Comparison of ENCODE assay signal across 25 cellular contexts in the genomic region with DNA sequence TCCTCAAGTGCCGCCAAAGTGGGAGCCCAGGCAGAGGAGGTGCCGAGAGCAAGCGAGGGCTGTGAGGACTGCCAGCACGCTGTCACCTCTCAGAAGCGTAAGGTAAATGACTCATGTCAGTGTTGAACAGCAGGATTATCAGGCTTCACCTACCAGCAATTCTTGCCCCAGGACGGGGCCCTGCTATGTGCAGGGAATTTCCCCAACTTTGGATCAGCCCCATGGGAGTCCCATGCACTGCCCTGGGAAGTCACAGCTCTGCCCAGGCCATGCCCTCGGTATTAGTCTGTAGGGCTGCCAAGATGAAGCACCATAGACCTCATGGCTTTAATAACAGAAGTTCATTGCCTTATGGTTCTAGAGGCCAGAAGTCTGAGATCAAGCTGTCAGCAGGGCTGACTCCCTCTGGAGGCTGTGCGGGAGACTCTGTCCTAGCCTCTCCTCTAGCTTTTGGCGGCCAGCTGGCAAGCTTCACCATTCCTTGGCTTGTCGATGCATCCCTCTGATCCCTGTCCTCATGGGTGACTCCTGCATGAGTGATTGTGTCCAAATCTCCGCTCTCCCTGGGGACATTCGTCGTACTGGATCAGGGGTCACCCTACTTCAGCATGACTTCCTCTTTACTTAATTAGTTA. TPM values are rescaled to one million over a fixed set of nuclear protein-coding genes. Genes with fewer than 3 reads are reported as not detected.
DNase-seq lines count a peak whose midpoint lies in the region; ATAC-seq, FAIRE-seq and TF ChIP-seq lines count a peak whose summit lies in the region.
"Had no signal": no experiment of that assay in that cellular context is flagged by ENCODE, and none has a peak within 500 bp of the region (broad histone marks: within the 10 kb centered on the region; RNA-seq: fewer than 3 reads in every experiment).

No MANE protein-coding gene starts in this region.

- BruUV-seq in HepG2 (replicated peaks; lab: Mats Ljungman, UMichigan), result no TSS peak

- WGBS in right lobe of liver (ENCODE audit: insufficient coverage, low coverage, low lambda C conversion rate, missing lambda C conversion rate), result 61% methylated on average over 6 of the region's 13 CpGs
- WGBS in HepG2 (ENCODE audit: low lambda C conversion rate), result 91% methylated on average over 11 of the region's 13 CpGs
- WGBS in smooth muscle cell (ENCODE audit: low lambda C conversion rate), result 83% methylated on average over 13 of the region's 13 CpGs

- H3F3A ChIP-seq in smooth muscle cell (ENCODE audit: low read depth), result peaks cover 3% of the 10 kb centered on the region

- H3K4me3 ChIP-seq in right lobe of liver (no peak overlapping the region), HepG2 (replicated peaks in 1 of 3; ENCODE audit: insufficient read depth in 1 of 3, low read depth in 2 of 3, low read length in 3 of 3) (no peak overlapping the region), smooth muscle cell (no peak overlapping the region)
- H3K4me3 ChIP-seq: adrenal gland, esophagus muscularis mucosa, neural progenitor cell, prostate gland, SJCRH30, tibial artery had no signal

- FAIRE-seq in HepG2 (lab: Jason Lieb, UNC), result no peak

- TF ChIP-seq CTCF in right lobe of liver (IDR thresholded peaks at IDR 0.05) (no peak), HepG2 (CRISPR knock-in tag; IDR thresholded peaks at IDR 0.05) (no peak), smooth muscle cell (IDR thresholded peaks at IDR 0.05; ENCODE audit: borderline replicate concordance, insufficient read depth, poor library complexity, severe bottlenecking) (no peak)

- peak in 3 of 4 donors; percentile 15 to 49 (median 36) for ATAC-seq in right lobe of liver
- no peak for ATAC-seq in HepG2
- peak; percentile 97 for ATAC-seq in esophagus mucosa
- ATAC-seq in HG02610 (IDR thresholded peaks at IDR 0.05; ENCODE audit: unreplicated experiment), result no peak

- H3K27ac ChIP-seq in right lobe of liver (peak overlapping the region in 2 of 3 donors; percentile 0 to 75), HepG2 (ENCODE audit: extremely low read length, insufficient read depth, low read length) (no peak overlapping the region), smooth muscle cell (ENCODE audit: low read depth) (peak overlapping the region; percentile 82)
- H3K27ac ChIP-seq: esophagus muscularis mucosa, neural progenitor cell, prostate gland, tibial artery had no signal

- DNase-seq in right lobe of liver (peak in 1 of 3 donors; percentile 48), HepG2 (ENCODE audit: low spot score) (no peak), RPMI7951 (ENCODE audit: low read depth) (peak; percentile 42), smooth muscle cell (lab: John Stamatoyannopoulos, UW; ENCODE audit: unreplicated experiment) (no peak), NCI-H1417 (lab: John Stamatoyannopoulos, UW) (no peak), GOT3 (lab: John Stamatoyannopoulos, UW) (no peak)
- DNase-seq: activated B cell treated with CpG ODN at 0.5 μM for 24 hours; activated CD4-positive, alpha-beta memory T cell treated with anti-CD3 and anti-CD28 coated beads for 36 hours; activated T-cell treated with anti-CD3 and anti-CD28 coated beads, Interleukin-2, amount 50 U/mL, for 1 hour; adrenal gland; caudate nucleus; DMS79; NCI-H1436 treated with DMSO at 0.1 percent for 48 hours; NCI-H2171 treated with DMSO at 0.1 percent for 48 hours; NCI-H69; SJCRH30; stimulated activated CD4-positive, alpha-beta T cell treated with anti-CD3 and anti-CD28 coated beads, Interleukin-4, amount 100 ng/mL, for 1 hour; tibial artery had no signal

- H3K36me3 ChIP-seq in right lobe of liver (no peaks in the 10 kb centered on the region), HepG2 (replicated peaks in 1 of 2; ENCODE audit: control insufficient read depth in 1 of 2, insufficient read depth in 2 of 2, low read length in 2 of 2) (no peaks in the 10 kb centered on the region), smooth muscle cell (ENCODE audit: low read depth) (no peaks in the 10 kb centered on the region)
- H3K36me3 ChIP-seq: adrenal gland, esophagus muscularis mucosa, neural progenitor cell, prostate gland, SJCRH30, tibial artery had no signal

- no peak for TF ChIP-seq EP300 in HepG2 (IDR thresholded peaks at IDR 0.05; ENCODE audit: low read depth in 2 of 2, low read length in 2 of 2)
- TF ChIP-seq EP300 in HepG2 (CRISPR knock-in tag; IDR thresholded peaks at IDR 0.05; ENCODE audit: borderline replicate concordance), result no peak

- H3K27me3 ChIP-seq in right lobe of liver, result no peaks in the 10 kb centered on the region
- H3K27me3 ChIP-seq in HepG2 (ENCODE audit: control insufficient read depth in 1 of 2, insufficient read depth in 2 of 2, low read length in 2 of 2), result no peaks in the 10 kb centered on the region
- H3K27me3 ChIP-seq in smooth muscle cell (ENCODE audit: low read depth), result no peaks in the 10 kb centered on the region
- H3K27me3 ChIP-seq: neural progenitor cell, SJCRH30 had no signal

- H3K4me1 ChIP-seq in right lobe of liver (peaks cover 0 to 45% (median 11%) of the 10 kb centered on the region in 4 donors), HepG2 (ENCODE audit: insufficient read depth, low read length) (peaks cover 19% of the 10 kb centered on the region), smooth muscle cell (ENCODE audit: low read depth) (no peaks in the 10 kb centered on the region)
- H3K4me1 ChIP-seq: prostate gland, tibial artery had no signal

- POLR2A ChIA-PET in HepG2 (lab: Yijun Ruan, JAX), result no interaction called here

- CTCF ChIA-PET in HepG2 (lab: Yijun Ruan, JAX; ENCODE audit: low intra/inter-chr PET ratio, low total read pairs), result interaction anchor here (1.2 kb wide), 1 partner anchor 572 kb away, joined by 3 read pairs; no protein-coding TSS in a partner anchor

- H3K9me3 ChIP-seq in right lobe of liver (no peaks in the 10 kb centered on the region), HepG2 (ENCODE audit: low read length) (no peaks in the 10 kb centered on the region), smooth muscle cell (replicated peaks; ENCODE audit: low read depth) (no peaks in the 10 kb centered on the region)
- H3K9me3 ChIP-seq: adrenal gland, esophagus muscularis mucosa, prostate gland, SJCRH30, tibial artery had no signal

- intact Hi-C loops in right lobe of liver (cut with DNase I) (no loop called here), HepG2 (cut with micrococcal nuclease; ENCODE audit: unreplicated experiment) (no loop called here)

- H3K79me2 ChIP-seq in HepG2 (ENCODE audit: insufficient read depth, low read length), result no peaks in the 10 kb centered on the region
- no peaks in the 10 kb centered on the region for H3K79me2 ChIP-seq in smooth muscle cell (ENCODE audit: low read depth)

- H4K20me1 ChIP-seq in HepG2 (ENCODE audit: insufficient read depth, low read length) (no peaks in the 10 kb centered on the region), smooth muscle cell (ENCODE audit: low read depth) (no peaks in the 10 kb centered on the region)

- no peak for TF ChIP-seq POLR2A in right lobe of liver (IDR thresholded peaks at IDR 0.05)
- no peak for TF ChIP-seq POLR2A in HepG2 (IDR thresholded peaks at IDR 0.05; ENCODE audit: insufficient read depth in 1 of 2, low read depth in 2 of 2, low read length in 2 of 2)

- in situ Hi-C loops in HepG2 (cut with HindIII; ENCODE audit: extremely low pct_ligation_motif_present, low pct_unique_long_range_greater_than_20kb), result loop anchor here (10.0 kb wide), 2 partner anchors 282 to 572 kb away; no protein-coding TSS in a partner anchor

- TF ChIP-seq RAD21 in HepG2 (CRISPR knock-in tag; IDR thresholded peaks at IDR 0.05), result no peak

- no peak overlapping the region for H3K9ac ChIP-seq in HepG2 (ENCODE audit: insufficient read depth, low read depth, low read length)
- no peak overlapping the region for H3K9ac ChIP-seq in smooth muscle cell (ENCODE audit: low read depth)
- H3K9ac ChIP-seq: neural progenitor cell had no signal

- no peak overlapping the region for H2AFZ ChIP-seq in HepG2 (ENCODE audit: low read length)
- H2AFZ ChIP-seq in smooth muscle cell (ENCODE audit: low read depth), result no peak overlapping the region
- H2AFZ ChIP-seq: neural progenitor cell had no signal

- H3K4me2 ChIP-seq in HepG2 (ENCODE audit: low read depth, low read length) (no peak overlapping the region), smooth muscle cell (no peak overlapping the region)
- H3K4me2 ChIP-seq: neural progenitor cell had no signal

RNA-seq across cellular contexts. Expression of a gene that starts 55.9 kb away (rescaled TPM):
- total RNA-seq in right lobe of liver (10 to 100 TPM; 23.9 to 99.5 (median 48.6) TPM), HepG2 (2016; rRNA removed; fragmentation: Illumina TruSeq; extraction: Trizol) (not detected in 2 replicates), esophagus mucosa (not detected), smooth muscle cell (not detected in 2 replicates)
- not detected in 2 replicates for total RNA-seq in HepG2 (2016; cell fraction: cytosol; rRNA removed; fragmentation: Illumina TruSeq; extraction: Trizol; ENCODE audit: low read depth)
- total RNA-seq in HepG2 (2016; cell fraction: insoluble cytoplasmic fraction; rRNA removed; fragmentation: Illumina TruSeq; extraction: Trizol), result 0.13 TPM in 1 of 2 replicates, not detected in the other
- total RNA-seq in HepG2 (2016; cell fraction: membrane; rRNA removed; fragmentation: Illumina TruSeq; extraction: Trizol), result not detected in 2 replicates
- not detected in 2 replicates for total RNA-seq in HepG2 (2016; cell fraction: nucleus; rRNA removed; fragmentation: Illumina TruSeq; extraction: Trizol)
- polyA plus RNA-seq in HepG2 (2011; rRNA removed) (0.08 and 0.12 TPM in 2 replicates), smooth muscle cell (not detected in 2 replicates)
- 0.24 TPM in 1 of 2 replicates, not detected in the other for polyA plus RNA-seq in HepG2 (2011; cell fraction: cytosol; rRNA removed)
- polyA plus RNA-seq in HepG2 (2011; cell fraction: nucleus; rRNA removed), result not detected in 2 replicates
- 0.52 TPM in 1 of 2 replicates, not detected in the other for polyA plus RNA-seq in HepG2 (2012)
- not detected in 2 replicates for polyA plus RNA-seq in HepG2 (2016; cell fraction: cytosol; fragmentation: Illumina TruSeq; extraction: Trizol; ENCODE audit: low read depth)
- polyA plus RNA-seq in HepG2 (2016; cell fraction: insoluble cytoplasmic fraction; fragmentation: Illumina TruSeq; extraction: Trizol; ENCODE audit: low read depth), result not detected in 2 replicates
- polyA plus RNA-seq in HepG2 (2016; cell fraction: membrane; fragmentation: Illumina TruSeq; extraction: Trizol; ENCODE audit: low read depth), result not detected in 2 replicates
- not detected in 2 replicates for polyA plus RNA-seq in HepG2 (2016; cell fraction: nucleus; fragmentation: Illumina TruSeq; extraction: Trizol; ENCODE audit: insufficient read depth, low read depth)
- polyA minus RNA-seq in HepG2 (2011; rRNA and poly(A)+ RNA removed; ENCODE audit: low replicate concordance), result 1.0 TPM in 1 of 2 replicates, not detected in the other
- polyA minus RNA-seq in HepG2 (2011; cell fraction: cytosol; rRNA and poly(A)+ RNA removed), result not detected in 2 replicates
- 0.50 TPM in 1 of 2 replicates, not detected in the other for polyA minus RNA-seq in HepG2 (2011; cell fraction: nucleus; rRNA and poly(A)+ RNA removed)
- total RNA-seq in RPMI7951 (2014; rRNA removed; shearing (Covaris generic)), result 13.6 and 19.9 TPM in 2 replicates
- total RNA-seq: activated B cell treated with CpG ODN at 0.5 μM for 24 hours; activated CD4-positive, alpha-beta memory T cell treated with anti-CD3 and anti-CD28 coated beads for 36 hours; adrenal gland; esophagus muscularis mucosa; mononuclear cell; T-helper 2 cell treated with Interferon-gamma antibody and Interleukin-4, amounts not matched to agents 100 ng/mL and 5 ng/mL, for 36 hours had no signal
- polyA plus RNA-seq: adrenal gland had no signal

Comparison
In these comparisons a context has a peak if more than half of its experiments do, and no peak if none do; other contexts are left out.
1. ATAC-seq: peak in right lobe of liver (3 of 4) and esophagus mucosa (single experiment); none in HepG2 (single experiment) and HG02610 (single experiment).
2. RNA of a gene that starts 55.9 kb away (total RNA-seq): 23.9 to 99.5 TPM in right lobe of liver and 13.6 to 19.9 TPM in RPMI7951; 0.13 TPM in HepG2, not detected in esophagus mucosa (single experiment) and not detected in smooth muscle cell; every median in the first group is over 10 times any median in the second.